ENCODE assay signal across 8 cellular contexts in genomic region chr11:70191495-70192140, GRCh38. TPM values are rescaled to one million over a fixed set of nuclear protein-coding genes. Genes with fewer than 3 reads are reported as not detected.
A peak's percentile ranks its signal among the peaks of the same experiment; 100 is the strongest.
DNase-seq lines count a peak whose midpoint lies in the region; ATAC-seq and TF ChIP-seq lines count a peak whose summit lies in the region.

No MANE protein-coding gene starts in this region.

- H3K36me3 ChIP-seq in right lobe of liver: peaks cover 0 to 16% (median 0%) of the 10 kb centered on the region in 4 donors

- no peak overlapping the region for H3K4me3 ChIP-seq in choroid plexus epithelial cell (ENCODE audit: low read depth, low read length)
- no peak overlapping the region for H3K4me3 ChIP-seq in right lobe of liver

- no peak for TF ChIP-seq POLR2A in right lobe of liver (IDR thresholded peaks at IDR 0.05)

- peaks cover 0 to 3% (median 0%) of the 10 kb centered on the region in 4 donors for H3K4me1 ChIP-seq in right lobe of liver

- 3% methylated on average over 15 of the region's 22 CpGs for WGBS in right lobe of liver (ENCODE audit: insufficient coverage, low coverage, low lambda C conversion rate, missing lambda C conversion rate)

- DNase-seq in NCI-H187 (lab: John Stamatoyannopoulos, UW): peak; percentile 4 to 34
- no peak for DNase-seq in NCI-H187 treated with DMSO at 0.1 percent for 48 hours (lab: John Stamatoyannopoulos, UW)
- DNase-seq in NCI-H146 (lab: John Stamatoyannopoulos, UW): peak; percentile 53
- peak; percentile 25 for DNase-seq in activated CD4-positive, alpha-beta T cell treated with anti-CD3 and anti-CD28 coated beads for 1 hour
- peak; percentile 68 for DNase-seq in choroid plexus epithelial cell (ENCODE audit: low read depth)
- peak; percentile 80 to 84 (median 81) for DNase-seq in right lobe of liver
- DNase-seq in stimulated activated CD8-positive, alpha-beta memory T cell treated with anti-CD3 and anti-CD28 coated beads, Interleukin-7, amount 100 ng/mL, for 24 hours (ENCODE audit: low read depth): peak; percentile 21

- H3K27me3 ChIP-seq in right lobe of liver: no peaks in the 10 kb centered on the region

- H3K27ac ChIP-seq in right lobe of liver: no peak overlapping the region

- TF ChIP-seq CTCF in choroid plexus epithelial cell (conservative IDR thresholded peaks at IDR 0.05; ENCODE audit: low read depth, low read length) (peak; percentile 97), right lobe of liver (IDR thresholded peaks at IDR 0.05) (peak; percentile 95 to 99 (median 96))

- ATAC-seq in right lobe of liver (peak; percentile 87 to 93 (median 92)), GM21360 (IDR thresholded peaks at IDR 0.05; ENCODE audit: unreplicated experiment) (no peak)

- no peaks in the 10 kb centered on the region for H3K9me3 ChIP-seq in right lobe of liver

- intact Hi-C loops in right lobe of liver (cut with DNase I): loop anchor here in 1 of 2 donors (10.0 kb wide), 2 partner anchors 107 to 477 kb away; no protein-coding TSS in a partner anchor

RNA-seq across cellular contexts. Expression of gene FADD, which starts 11.5 kb away (rescaled TPM):
- 10 to 100 TPM in 3 of 6 experiments, 1 to 10 TPM in 3; 8.8 to 17.5 (median 10.6) TPM for total RNA-seq in right lobe of liver
